8 cellular contexts compared by ENCODE assay signal in genomic region chr1:186617860-186618780, GRCh38.
DNase-seq lines count a peak whose midpoint lies in the region; ATAC-seq and TF ChIP-seq lines count a peak whose summit lies in the region.

No MANE protein-coding gene starts in this region.

- peaks cover 3% of the 10 kb centered on the region for H3K9me3 Mint-ChIP-seq in T-helper 2 cell treated with Interferon-gamma antibody and Interleukin-4, amounts not matched to agents 5 μg/mL and 100 μg/mL, for 36 hours
- peaks cover 0 to 4% of the 10 kb centered on the region in 2 experiments; a peak in 1 of 5 replicates for H3K9me3 Mint-ChIP-seq in H9
- no peaks in the 10 kb centered on the region for H3K9me3 Mint-ChIP-seq in glutamatergic neuron (ENCODE audit: unreplicated experiment)

- no peaks in the 10 kb centered on the region for H4K20me1 ChIP-seq in H9 (ENCODE audit: control insufficient read depth, insufficient read depth, insufficient read length)

- H3K9ac ChIP-seq in duodenal mucosa (ENCODE audit: low read depth in 1 of 2, low read length in 2 of 2) (peak overlapping the region; percentile 18 to 29), trophoblast cell (ENCODE audit: low read length) (peak overlapping the region; percentile 34), H9 (ENCODE audit: extremely low read depth, insufficient read length, low read length) (no peak overlapping the region)

- H3K27ac ChIP-seq in duodenal mucosa (ENCODE audit: low read depth, low read length) = no peak overlapping the region
- H3K27ac ChIP-seq in trophoblast cell (ENCODE audit: low read depth, low read length) = no peak overlapping the region
- H3K27ac ChIP-seq in H9 (ENCODE audit: insufficient read length, low read depth, low read length) = no peak overlapping the region

- no peak overlapping the region for H4K5ac ChIP-seq in H9 (ENCODE audit: insufficient read length, low read depth, low read length)

- H3K18ac ChIP-seq in trophoblast cell (ENCODE audit: low read length) (no peak overlapping the region), H9 (ENCODE audit: insufficient read length, low read depth, low read length) (no peak overlapping the region)

- H4K8ac ChIP-seq in trophoblast cell (ENCODE audit: low read depth, low read length) (no peak overlapping the region), H9 (replicated peaks; ENCODE audit: insufficient read length, low read depth, low read length) (no peak overlapping the region)

- peaks cover 50% of the 10 kb centered on the region for H3K4me1 Mint-ChIP-seq in T-helper 2 cell treated with Interferon-gamma antibody and Interleukin-4, amounts not matched to agents 5 μg/mL and 100 μg/mL, for 36 hours (ENCODE audit: low read depth)
- H3K4me1 Mint-ChIP-seq in H9 = no peaks in the 10 kb centered on the region
- H3K4me1 Mint-ChIP-seq in glutamatergic neuron (ENCODE audit: low read depth, unreplicated experiment) = no peaks in the 10 kb centered on the region

- no peak overlapping the region for H2BK12ac ChIP-seq in trophoblast cell (ENCODE audit: low read length)
- H2BK12ac ChIP-seq in H9 (ENCODE audit: insufficient read length, low read depth, low read length) = no peak overlapping the region

- no peak overlapping the region for H2AK5ac ChIP-seq in trophoblast cell (ENCODE audit: low read length)
- H2AK5ac ChIP-seq in H9 (ENCODE audit: insufficient read length, low read length) = no peak overlapping the region

- H3K27me3 ChIP-seq in GM06990 (replicated peaks; ENCODE audit: control insufficient read depth, insufficient read depth, low read length) = no peaks in the 10 kb centered on the region
- H3K27me3 ChIP-seq in duodenal mucosa (ENCODE audit: control insufficient read depth in 1 of 2, insufficient read depth in 2 of 2, low read length in 2 of 2) = no peaks in the 10 kb centered on the region
- H3K27me3 ChIP-seq in trophoblast cell (ENCODE audit: insufficient read depth, low read length) = no peaks in the 10 kb centered on the region
- no peaks in the 10 kb centered on the region for H3K27me3 ChIP-seq in H9 (ENCODE audit: insufficient read depth, low read length)

- no peak overlapping the region for H3K4me2 ChIP-seq in trophoblast cell (ENCODE audit: low read length)
- H3K4me2 ChIP-seq in H9 (ENCODE audit: insufficient read depth, insufficient read length, low read length) = no peak overlapping the region

- H4K12ac ChIP-seq in trophoblast cell (ENCODE audit: low read depth, low read length) = no peak overlapping the region

- no peak overlapping the region for H3K14ac ChIP-seq in trophoblast cell (ENCODE audit: low read length)
- no peak overlapping the region for H3K14ac ChIP-seq in H9 (ENCODE audit: insufficient read depth, low read length)

- peak; percentile 100 for ATAC-seq in GM21526 (IDR thresholded peaks at IDR 0.05; ENCODE audit: low FRiP score, unreplicated experiment)

- H2BK120ac ChIP-seq in trophoblast cell (ENCODE audit: insufficient read depth, low read length, poor library complexity) (no peak overlapping the region), H9 (ENCODE audit: low read depth, low read length, poor library complexity, severe bottlenecking) (no peak overlapping the region)

- H2BK5ac ChIP-seq in trophoblast cell (ENCODE audit: low read depth, low read length, poor library complexity) = no peak overlapping the region
- H2BK5ac ChIP-seq in H9 (ENCODE audit: insufficient read length, low read length) = no peak overlapping the region

- peak overlapping the region; percentile 50 for H3K4me3 ChIP-seq in GM06990 (replicated peaks; ENCODE audit: low read depth, low read length)
- peak overlapping the region; percentile 61 to 70 for H3K4me3 ChIP-seq in duodenal mucosa (ENCODE audit: low read depth in 1 of 2, low read length in 2 of 2)
- H3K4me3 ChIP-seq in trophoblast cell (ENCODE audit: low read depth, low read length) = no peak overlapping the region

- H3K79me2 ChIP-seq in trophoblast cell (ENCODE audit: control insufficient read depth, insufficient read depth, low read length, poor library complexity) (no peaks in the 10 kb centered on the region), H9 (ENCODE audit: insufficient read depth, low read length) (no peaks in the 10 kb centered on the region)

- no peak overlapping the region for H3T11ph ChIP-seq in H9 (ENCODE audit: low read length)

- peaks cover 24% of the 10 kb centered on the region for H3K27me3 Mint-ChIP-seq in T-helper 2 cell treated with Interferon-gamma antibody and Interleukin-4, amounts not matched to agents 5 μg/mL and 100 μg/mL, for 36 hours (ENCODE audit: low read depth)
- H3K27me3 Mint-ChIP-seq in H9 (ENCODE audit: low read depth) = no peaks in the 10 kb centered on the region
- no peaks in the 10 kb centered on the region for H3K27me3 Mint-ChIP-seq in glutamatergic neuron (ENCODE audit: unreplicated experiment)

- DNase-seq in GM06990 (ENCODE audit: extremely low read depth, insufficient read length) (peak; percentile 66), HT-29 (ENCODE audit: low spot score) (peak; percentile 74), trophoblast cell (peak; percentile 33 to 52), H9 (no peak), glutamatergic neuron (no peak)
- peak; percentile 61 for DNase-seq in T-helper 2 cell treated with Interferon-gamma antibody and Interleukin-4, amounts not matched to agents 5 μg/mL and 100 μg/mL, for 36 hours (ENCODE audit: low spot score)

- H3K79me1 ChIP-seq in trophoblast cell (ENCODE audit: low read length) (no peaks in the 10 kb centered on the region), H9 (ENCODE audit: insufficient read depth, low read depth, low read length, poor library complexity, severe bottlenecking) (no peaks in the 10 kb centered on the region)

- no peak overlapping the region for H2BK15ac ChIP-seq in H9 (ENCODE audit: low read depth, low read length)

- WGBS in trophoblast cell (ENCODE audit: extremely low coverage, insufficient coverage, insufficient read length) = no CpG with 5 or more reads among the region's 16 CpGs
- no CpG with 5 or more reads among the region's 16 CpGs for WGBS in H9 (ENCODE audit: extremely low coverage, insufficient read length, low lambda C conversion rate)

- H4K91ac ChIP-seq in trophoblast cell (ENCODE audit: low read depth, low read length) (no peak overlapping the region), H9 (ENCODE audit: insufficient read length, low read depth, low read length) (no peak overlapping the region)

- H3K4ac ChIP-seq in trophoblast cell (ENCODE audit: low read depth, low read length) = no peak overlapping the region
- no peak overlapping the region for H3K4ac ChIP-seq in H9 (ENCODE audit: low read depth, low read length)

- H3K23ac ChIP-seq in trophoblast cell (ENCODE audit: low read length) (peak overlapping the region; percentile 67), H9 (ENCODE audit: insufficient read length, low read depth, low read length) (no peak overlapping the region)

- H3K23me2 ChIP-seq in H9 (ENCODE audit: insufficient read length, low read depth, low read length, poor library complexity, severe bottlenecking) = no peaks in the 10 kb centered on the region

- TF ChIP-seq CTCF in GM06990 (IDR thresholded peaks at IDR 0.05; ENCODE audit: insufficient read depth, low read length, poor library complexity, severe bottlenecking) (no peak), H9 (conservative IDR thresholded peaks at IDR 0.05) (no peak), glutamatergic neuron (IDR thresholded peaks at IDR 0.05; ENCODE audit: partially characterized antibody, unreplicated experiment) (no peak)

- H3K27ac Mint-ChIP-seq in T-helper 2 cell treated with Interferon-gamma antibody and Interleukin-4, amounts not matched to agents 5 μg/mL and 100 μg/mL, for 36 hours = peak overlapping the region; percentile 68
- H3K27ac Mint-ChIP-seq in H9 (no peak overlapping the region; a peak in 1 of 7 replicates), glutamatergic neuron (ENCODE audit: unreplicated experiment) (no peak overlapping the region)

- peaks cover 6% of the 10 kb centered on the region for H3K36me3 Mint-ChIP-seq in T-helper 2 cell treated with Interferon-gamma antibody and Interleukin-4, amounts not matched to agents 5 μg/mL and 100 μg/mL, for 36 hours (ENCODE audit: low read depth)
- no peaks in the 10 kb centered on the region for H3K36me3 Mint-ChIP-seq in H9 (ENCODE audit: insufficient read depth in 1 of 3, low read depth in 3 of 3)
- H3K36me3 Mint-ChIP-seq in glutamatergic neuron (ENCODE audit: unreplicated experiment) = no peaks in the 10 kb centered on the region

- H3K4me3 Mint-ChIP-seq in T-helper 2 cell treated with Interferon-gamma antibody and Interleukin-4, amounts not matched to agents 5 μg/mL and 100 μg/mL, for 36 hours = peak overlapping the region; percentile 81
- H3K4me3 Mint-ChIP-seq in H9 (no peak overlapping the region), glutamatergic neuron (ENCODE audit: unreplicated experiment) (no peak overlapping the region)

- H3K9me3 ChIP-seq in duodenal mucosa (ENCODE audit: control insufficient read depth in 1 of 2, low read length in 2 of 2) (no peaks in the 10 kb centered on the region), trophoblast cell (ENCODE audit: insufficient read depth, low read depth, low read length) (no peaks in the 10 kb centered on the region), H9 (ENCODE audit: control insufficient read depth, low read depth, low read length) (no peaks in the 10 kb centered on the region)

- no peak overlapping the region for H2BK20ac ChIP-seq in H9 (ENCODE audit: low read depth, low read length, poor library complexity, severe bottlenecking)

- H3K36me3 ChIP-seq in GM06990 (ENCODE audit: control insufficient read depth, insufficient read depth, low read length) (no peaks in the 10 kb centered on the region), duodenal mucosa (ENCODE audit: control insufficient read depth in 1 of 2, insufficient read depth in 2 of 2, low read length in 2 of 2) (no peaks in the 10 kb centered on the region), trophoblast cell (ENCODE audit: control insufficient read depth in 1 of 2, insufficient read depth in 2 of 2, low read length in 2 of 2) (no peaks in the 10 kb centered on the region)

- H3K4me1 ChIP-seq in duodenal mucosa (ENCODE audit: control insufficient read depth in 1 of 2, insufficient read depth in 2 of 2, low read length in 2 of 2) (peaks cover 0 to 5% of the 10 kb centered on the region in 2 donors), trophoblast cell (ENCODE audit: control insufficient read depth in 1 of 2, insufficient read depth in 2 of 2, low read length in 2 of 2) (peaks cover 0 to 2% of the 10 kb centered on the region in 2 experiments), H9 (ENCODE audit: insufficient read depth, low read length) (no peaks in the 10 kb centered on the region)

- H2AFZ ChIP-seq in trophoblast cell (ENCODE audit: insufficient read depth, low read length, poor library complexity) (no peak overlapping the region), H9 (ENCODE audit: low read length) (no peak overlapping the region)

- no peak overlapping the region for H3K56ac ChIP-seq in H9 (ENCODE audit: insufficient read length, low read depth, low read length)

Comparison
In these comparisons a context has a peak if more than half of its experiments do, and no peak if none do; other contexts are left out.
1. DNase-seq: peak in GM06990 (single experiment), HT-29 (single experiment), T-helper 2 cell treated with Interferon-gamma antibody and Interleukin-4, amounts not matched to agents 5 μg/mL and 100 μg/mL, for 36 hours (single experiment) and trophoblast cell (2 of 2); none in H9 (single experiment) and glutamatergic neuron (single experiment).